Comparison of ENCODE assay signal across 16 cellular contexts in genomic region chr6:40326689-40327404, GRCh38.
DNase-seq lines count a peak whose midpoint lies in the region; ATAC-seq and TF ChIP-seq lines count a peak whose summit lies in the region.
"Had no signal": no experiment of that assay in that cellular context is flagged by ENCODE, and none has a peak within 500 bp of the region (broad histone marks: within the 10 kb centered on the region; RNA-seq: fewer than 3 reads in every experiment).

No MANE protein-coding gene starts in this region.

- no peak overlapping the region for H2AK5ac ChIP-seq in H9 (ENCODE audit: insufficient read length, low read length)

- no peak overlapping the region for H3K18ac ChIP-seq in H9 (ENCODE audit: insufficient read length, low read depth, low read length)

- H2BK15ac ChIP-seq in H9 (ENCODE audit: low read depth, low read length) = no peak overlapping the region

- no peak overlapping the region for H4K91ac ChIP-seq in H9 (ENCODE audit: insufficient read length, low read depth, low read length)

- WGBS in H9 (ENCODE audit: extremely low coverage, insufficient read length, low lambda C conversion rate) = no CpG with 5 or more reads among the region's 3 CpGs

- no peak for ATAC-seq in natural killer cell
- ATAC-seq: naive thymus-derived CD4-positive, alpha-beta T cell had no signal

- H3K79me2 ChIP-seq in Karpas-422 (ENCODE audit: low read length) = no peaks in the 10 kb centered on the region
- no peaks in the 10 kb centered on the region for H3K79me2 ChIP-seq in H9 (ENCODE audit: insufficient read depth, low read length)

- no peaks in the 10 kb centered on the region for H3K79me1 ChIP-seq in H9 (ENCODE audit: insufficient read depth, low read depth, low read length, poor library complexity, severe bottlenecking)

- H3K23ac ChIP-seq in H9 (ENCODE audit: insufficient read length, low read depth, low read length) = no peak overlapping the region

- no peak overlapping the region for H2BK120ac ChIP-seq in H9 (ENCODE audit: low read depth, low read length, poor library complexity, severe bottlenecking)

- H3K4me3 Mint-ChIP-seq in H9 (no peak overlapping the region), natural killer cell (no peak overlapping the region)
- H3K4me3 Mint-ChIP-seq: naive thymus-derived CD4-positive, alpha-beta T cell had no signal

- H4K8ac ChIP-seq in H9 (replicated peaks; ENCODE audit: insufficient read length, low read depth, low read length) = no peak overlapping the region

- no peak overlapping the region for H3K4ac ChIP-seq in H9 (ENCODE audit: low read depth, low read length)

- H3K9me3 ChIP-seq in Karpas-422 (ENCODE audit: low read length) = no peaks in the 10 kb centered on the region
- no peaks in the 10 kb centered on the region for H3K9me3 ChIP-seq in H9 (ENCODE audit: control insufficient read depth, low read depth, low read length)
- H3K9me3 ChIP-seq: SK-N-SH, tibial artery had no signal

- H3K23me2 ChIP-seq in H9 (ENCODE audit: insufficient read length, low read depth, low read length, poor library complexity, severe bottlenecking) = peaks cover 3% of the 10 kb centered on the region

- TF ChIP-seq CTCF in H9 (conservative IDR thresholded peaks at IDR 0.05) = no peak
- no peak for TF ChIP-seq CTCF in natural killer cell (IDR thresholded peaks at IDR 0.05)

- no peak overlapping the region for H2BK5ac ChIP-seq in H9 (ENCODE audit: insufficient read length, low read length)

- H3K4me1 ChIP-seq in Karpas-422 (ENCODE audit: low read length) = peaks cover 36% of the 10 kb centered on the region
- H3K4me1 ChIP-seq in H9 (ENCODE audit: insufficient read depth, low read length) = peaks cover 9% of the 10 kb centered on the region; the same call in 1 of the 2 replicates

- H3K9ac ChIP-seq in Karpas-422 (ENCODE audit: low read length) = no peak overlapping the region
- H3K9ac ChIP-seq in H9 (ENCODE audit: extremely low read depth, insufficient read length, low read length) = no peak overlapping the region
- H3K9ac ChIP-seq: KMS-11, SK-N-SH had no signal

- H4K20me1 ChIP-seq in Karpas-422 (ENCODE audit: insufficient read depth, low read depth, low read length) (no peaks in the 10 kb centered on the region; the same call in 1 of the 2 replicates), H9 (ENCODE audit: control insufficient read depth, insufficient read depth, insufficient read length) (no peaks in the 10 kb centered on the region)

- H3K9me2 ChIP-seq in Karpas-422 (replicated peaks; ENCODE audit: insufficient read depth, low read length) = no peaks in the 10 kb centered on the region
- H3K9me2 ChIP-seq: SK-N-SH had no signal

- no peaks in the 10 kb centered on the region for H3K36me3 Mint-ChIP-seq in H9 (ENCODE audit: insufficient read depth in 1 of 3, low read depth in 3 of 3)
- H3K36me3 Mint-ChIP-seq in natural killer cell = no peaks in the 10 kb centered on the region
- H3K36me3 Mint-ChIP-seq: naive thymus-derived CD4-positive, alpha-beta T cell had no signal

- H3K36me3 ChIP-seq in Karpas-422 (ENCODE audit: insufficient read depth, low read length) = no peaks in the 10 kb centered on the region
- H3K36me3 ChIP-seq: tibial artery had no signal

- peaks cover 59 to 63% of the 10 kb centered on the region in 2 experiments for H3K4me1 Mint-ChIP-seq in H9
- H3K4me1 Mint-ChIP-seq in natural killer cell = peaks cover 7 to 19% of the 10 kb centered on the region in 2 donors

- no peak overlapping the region for H4K5ac ChIP-seq in H9 (ENCODE audit: insufficient read length, low read depth, low read length)

- no peaks in the 10 kb centered on the region for H3K27me3 ChIP-seq in Karpas-422 (ENCODE audit: low read length)
- no peaks in the 10 kb centered on the region; the same call in 1 of the 2 replicates for H3K27me3 ChIP-seq in H9 (ENCODE audit: insufficient read depth, low read length)

- no peak overlapping the region for H3T11ph ChIP-seq in H9 (ENCODE audit: low read length)

- intact Hi-C loops in natural killer cell (cut with micrococcal nuclease) = loop anchor here (5.0 kb wide), 1 partner anchor 495 kb away; no protein-coding TSS in a partner anchor

- H2AFZ ChIP-seq in Karpas-422 (ENCODE audit: low read length) = no peak overlapping the region
- no peak overlapping the region for H2AFZ ChIP-seq in H9 (ENCODE audit: low read length)

- no peak overlapping the region for H2BK20ac ChIP-seq in H9 (ENCODE audit: low read depth, low read length, poor library complexity, severe bottlenecking)

- H3K9me3 Mint-ChIP-seq in H9 (no peaks in the 10 kb centered on the region), natural killer cell (no peaks in the 10 kb centered on the region)

- H3K27ac ChIP-seq in Karpas-422 (ENCODE audit: low read length) (no peak overlapping the region), H9 (ENCODE audit: insufficient read length, low read depth, low read length) (no peak overlapping the region)
- H3K27ac ChIP-seq: KMS-11, tibial artery had no signal

- H3K27me3 Mint-ChIP-seq in H9 (ENCODE audit: low read depth) (peaks cover 24% of the 10 kb centered on the region), natural killer cell (ENCODE audit: low read depth in 2 of 2) (peaks cover 16 to 56% of the 10 kb centered on the region in 2 donors)

- H3K4me3 ChIP-seq in Karpas-422 (ENCODE audit: low read length) = no peak overlapping the region
- H3K4me3 ChIP-seq: tibial artery had no signal

- no peak overlapping the region for H3K14ac ChIP-seq in H9 (ENCODE audit: insufficient read depth, low read length)

- no peak overlapping the region for H3K4me2 ChIP-seq in Karpas-422 (ENCODE audit: low read depth, low read length, poor library complexity, severe bottlenecking)
- H3K4me2 ChIP-seq in H9 (ENCODE audit: insufficient read depth, insufficient read length, low read length) = no peak overlapping the region
- H3K4me2 ChIP-seq: KMS-11, SK-N-SH had no signal

- no peak overlapping the region for H2BK12ac ChIP-seq in H9 (ENCODE audit: insufficient read length, low read depth, low read length)

- no peak overlapping the region for H3K56ac ChIP-seq in H9 (ENCODE audit: insufficient read length, low read depth, low read length)

- DNase-seq in CD1c-positive myeloid dendritic cell (ENCODE audit: extremely low spot score) (peak; percentile 14), Karpas-422 (peak; percentile 75), NCI-H2196 (lab: John Stamatoyannopoulos, UW; ENCODE audit: unreplicated experiment) (peak; percentile 34), SHP77 (lab: John Stamatoyannopoulos, UW) (peak; percentile 43 to 51), ecto neural progenitor cell (ENCODE audit: low spot score) (no peak), NCI-H226 (no peak), H9 (no peak), natural killer cell (no peak)
- DNase-seq: activated gamma-delta T cell treated with Interleukin-2 at 50 U/mL for 16 hours; effector CD8-positive, alpha-beta T cell; naive thymus-derived CD4-positive, alpha-beta T cell; retina; SK-N-SH; stimulated activated CD4-positive, alpha-beta T cell treated with anti-CD3 and anti-CD28 coated beads, Interleukin-2, amount 100 ng/mL, for 48 hours; tibial artery had no signal

- H3K27ac Mint-ChIP-seq in H9 (no peak overlapping the region), natural killer cell (no peak overlapping the region)

Comparison
In these comparisons a context has a peak if more than half of its experiments do, and no peak if none do; other contexts are left out.
1. DNase-seq: peak in CD1c-positive myeloid dendritic cell (single experiment), Karpas-422 (single experiment), NCI-H2196 (single experiment) and SHP77 (2 of 2); none in ecto neural progenitor cell (single experiment), NCI-H226 (single experiment), H9 (single experiment) and natural killer cell (single experiment).